Comparison of ENCODE assay signal across 1 cellular context in genomic region chr5:77630246-77631165, GRCh38.
A peak's percentile ranks its signal among the peaks of the same experiment; 100 is the strongest.
TF ChIP-seq lines count a peak whose summit lies in the region.

No MANE protein-coding gene starts in this region.

TF ChIP-seq in HEK293, 187 proteins besides CTCF, POLR2A, EP300 and RAD21 (continued from another document and continues in another):
- TF ChIP-seq ELK4 (IDR thresholded peaks at IDR 0.05; ENCODE audit: borderline replicate concordance, low read depth, low read length) (no peak), SCRT1 (tag by site-specific recombination; IDR thresholded peaks at IDR 0.05; ENCODE audit: borderline replicate concordance) (no peak), ZNF366 (tag by site-specific recombination; conservative IDR thresholded peaks at IDR 0.05) (no peak), ZNF404 (tag by site-specific recombination; IDR thresholded peaks at IDR 0.05) (no peak), ZNF140 (tag by site-specific recombination; IDR thresholded peaks at IDR 0.05) (no peak), ZBTB44 (tag by site-specific recombination; IDR thresholded peaks at IDR 0.05) (peak; percentile 34; the same call in 1 of the 2 replicates), EGR2 (tag by site-specific recombination; IDR thresholded peaks at IDR 0.05; ENCODE audit: low read depth) (no peak), SP2 (tag by site-specific recombination; IDR thresholded peaks at IDR 0.05) (peak; percentile 84), SCRT2 (tag by site-specific recombination; IDR thresholded peaks at IDR 0.05) (peak; percentile 41; the same call in 1 of the 2 replicates), ZNF830 (tag by site-specific recombination; IDR thresholded peaks at IDR 0.05; ENCODE audit: low read depth) (no peak), ZBTB20 (tag by site-specific recombination; IDR thresholded peaks at IDR 0.05) (peak; percentile 76; the same call in 1 of the 2 replicates), PRDM1 (tag by site-specific recombination; IDR thresholded peaks at IDR 0.05) (no peak), GLIS1 (tag by site-specific recombination; IDR thresholded peaks at IDR 0.05) (peak; percentile 51; the same call in 1 of the 2 replicates), ZNF48 (tag by site-specific recombination; IDR thresholded peaks at IDR 0.05) (no peak), ZNF639 (tag by site-specific recombination; IDR thresholded peaks at IDR 0.05) (no peak), ZNF558 (tag by site-specific recombination; IDR thresholded peaks at IDR 0.05) (no peak), ZNF510 (tag by site-specific recombination; IDR thresholded peaks at IDR 0.05; ENCODE audit: insufficient replicate concordance) (no peak), GLIS2 (tag by site-specific recombination; IDR thresholded peaks at IDR 0.05) (peak; percentile 71; the same call in 1 of the 2 replicates), ZXDB (tag by site-specific recombination; IDR thresholded peaks at IDR 0.05) (no peak; the same call in none of the 2 replicates), ZFP41 (tag by site-specific recombination; IDR thresholded peaks at IDR 0.05; ENCODE audit: borderline replicate concordance) (no peak), ZNF596 (tag by site-specific recombination; IDR thresholded peaks at IDR 0.05) (no peak), PRDM10 (tag by site-specific recombination; IDR thresholded peaks at IDR 0.05) (0 out of 2 replicates have a peak, but pooled peaks have one; percentile 47), ZNF292 (tag by site-specific recombination; IDR thresholded peaks at IDR 0.05; ENCODE audit: borderline replicate concordance, low read depth) (no peak), ZNF146 (tag by site-specific recombination; IDR thresholded peaks at IDR 0.05) (peak; percentile 20; the same call in 1 of the 2 replicates), ZNF530 (tag by site-specific recombination; IDR thresholded peaks at IDR 0.05; ENCODE audit: low read depth) (no peak), INSM2 (tag by site-specific recombination; IDR thresholded peaks at IDR 0.05) (no peak), ZNF701 (tag by site-specific recombination; IDR thresholded peaks at IDR 0.05) (no peak), ZNF184 (tag by site-specific recombination; IDR thresholded peaks at IDR 0.05) (no peak), ZNF114 (tag by site-specific recombination; IDR thresholded peaks at IDR 0.05) (no peak), ZNF501 (tag by site-specific recombination; IDR thresholded peaks at IDR 0.05) (peak; percentile 77), ZNF707 (tag by site-specific recombination; IDR thresholded peaks at IDR 0.05) (no peak), KLF7 (tag by site-specific recombination; IDR thresholded peaks at IDR 0.05; ENCODE audit: borderline replicate concordance) (no peak; the same call in 1 of the 2 replicates), ZEB2 (tag by site-specific recombination; IDR thresholded peaks at IDR 0.05) (0 out of 2 replicates have a peak, but pooled peaks have one; percentile 31), ZFP3 (tag by site-specific recombination; IDR thresholded peaks at IDR 0.05; ENCODE audit: low read depth) (no peak), ZBTB49 (tag by site-specific recombination; IDR thresholded peaks at IDR 0.05; ENCODE audit: low read depth) (no peak), ZNF610 (tag by site-specific recombination; IDR thresholded peaks at IDR 0.05; ENCODE audit: borderline replicate concordance) (no peak), ZNF398 (tag by site-specific recombination; IDR thresholded peaks at IDR 0.05) (peak; percentile 5; the same call in 1 of the 2 replicates), MYNN (tag by site-specific recombination; IDR thresholded peaks at IDR 0.05; ENCODE audit: borderline replicate concordance) (no peak), ZIC2 (tag by site-specific recombination; IDR thresholded peaks at IDR 0.05) (peak; percentile 91), ZNF391 (tag by site-specific recombination; IDR thresholded peaks at IDR 0.05; ENCODE audit: borderline replicate concordance, low read depth) (no peak; the same call in 1 of the 2 replicates), ZNF513 (tag by site-specific recombination; IDR thresholded peaks at IDR 0.05) (no peak), ZNF211 (tag by site-specific recombination; IDR thresholded peaks at IDR 0.05; ENCODE audit: low read depth) (no peak), ZBTB48 (tag by site-specific recombination; IDR thresholded peaks at IDR 0.05) (0 out of 2 replicates have a peak, but pooled peaks have one; percentile 34), GLI4 (tag by site-specific recombination; IDR thresholded peaks at IDR 0.05) (no peak), KLF1 (tag by site-specific recombination; IDR thresholded peaks at IDR 0.05) (no peak), ZNF658 (tag by site-specific recombination; IDR thresholded peaks at IDR 0.05) (no peak), KLF8 (tag by site-specific recombination; IDR thresholded peaks at IDR 0.05) (peak; percentile 76; the same call in 1 of the 2 replicates), ZNF341 (tag by site-specific recombination; IDR thresholded peaks at IDR 0.05; ENCODE audit: low read depth) (peak; percentile 81), ZNF248 (tag by site-specific recombination; IDR thresholded peaks at IDR 0.05) (no peak), ZNF266 (tag by site-specific recombination; IDR thresholded peaks at IDR 0.05; ENCODE audit: low read depth) (no peak; the same call in 1 of the 2 replicates), ZNF629 (tag by site-specific recombination; IDR thresholded peaks at IDR 0.05) (no peak), ZNF624 (tag by site-specific recombination; IDR thresholded peaks at IDR 0.05) (no peak), ZNF555 (tag by site-specific recombination; conservative IDR thresholded peaks at IDR 0.05) (no peak), ZNF473 (tag by site-specific recombination; IDR thresholded peaks at IDR 0.05) (no peak)
